ENCODE assay signal across 1 cellular context in the genomic region with DNA sequence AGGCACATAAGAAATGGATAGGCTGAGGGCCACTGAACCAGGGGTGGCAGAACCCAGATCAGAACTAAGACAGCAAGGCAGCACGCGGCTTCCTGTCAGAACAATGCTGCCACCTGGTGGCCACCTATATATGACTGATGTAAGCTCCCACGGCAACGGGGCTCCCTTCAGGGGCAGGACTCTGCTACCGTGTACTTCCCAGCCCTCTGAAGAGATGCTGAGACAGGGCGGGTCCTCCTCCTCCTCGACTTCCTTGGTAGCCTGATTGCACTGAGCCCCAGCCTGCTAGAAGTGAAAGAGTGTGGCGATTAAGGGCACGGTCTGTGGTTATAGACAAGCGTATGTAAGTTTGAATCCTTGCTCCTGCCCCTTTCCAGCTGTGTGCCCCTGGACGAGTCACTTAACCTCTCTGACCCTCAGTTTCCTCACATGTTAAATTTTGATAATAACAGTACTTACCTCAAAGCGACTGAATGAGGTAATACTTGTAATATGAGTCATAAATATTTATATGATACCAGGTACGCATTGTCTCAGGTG.
A peak's percentile ranks its signal among the peaks of the same experiment; 100 is the strongest.
TF ChIP-seq lines count a peak whose summit lies in the region.

No MANE protein-coding gene starts in this region.

TF ChIP-seq in SK-N-SH, 30 proteins besides CTCF, POLR2A, EP300 and RAD21 (continued from another document):
- peak; percentile 69; the same call in 1 of the 2 replicates for TF ChIP-seq SIN3A (IDR thresholded peaks at IDR 0.05; ENCODE audit: borderline replicate concordance, low read depth, low read length)
- TF ChIP-seq MXI1 (IDR thresholded peaks at IDR 0.05; ENCODE audit: low read depth, low read length) = peak; percentile 84
- TF ChIP-seq TEAD4 (IDR thresholded peaks at IDR 0.05; ENCODE audit: borderline replicate concordance, insufficient read depth) = no peak
- TF ChIP-seq, protein P1, sequence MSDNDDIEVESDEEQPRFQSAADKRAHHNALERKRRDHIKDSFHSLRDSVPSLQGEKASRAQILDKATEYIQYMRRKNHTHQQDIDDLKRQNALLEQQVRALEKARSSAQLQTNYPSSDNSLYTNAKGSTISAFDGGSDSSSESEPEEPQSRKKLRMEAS (IDR thresholded peaks at IDR 0.05; ENCODE audit: low read depth) = peak; percentile 90
- peak; percentile 55 for TF ChIP-seq RFX5 (IDR thresholded peaks at IDR 0.05; ENCODE audit: low read length)
- TF ChIP-seq FOXJ3 (CRISPR knock-in tag; IDR thresholded peaks at IDR 0.05) = no peak
- TF ChIP-seq NFIC (IDR thresholded peaks at IDR 0.05; ENCODE audit: borderline replicate concordance) = no peak
- TF ChIP-seq GABPA (IDR thresholded peaks at IDR 0.05; ENCODE audit: low read depth) = no peak
